In genomic region chr20:24487648-24488047, GRCh38 we compare ENCODE assay signal across 32 cellular contexts. TPM values are rescaled to one million over a fixed set of nuclear protein-coding genes. Genes with fewer than 3 reads are reported as not detected.
"Had no signal": no experiment of that assay in that cellular context is flagged by ENCODE, and none has a peak within 500 bp of the region (broad histone marks: within the 10 kb centered on the region; RNA-seq: fewer than 3 reads in every experiment).

No MANE protein-coding gene starts in this region.

- H3K4me1 ChIP-seq: SJCRH30 had no signal

- H3K27ac Mint-ChIP-seq: activated CD4-positive, alpha-beta memory T cell treated with anti-CD3 and anti-CD28 coated beads, Interleukin-2, amount 10 ng/mL, durations not matched to agents 7 days and 5 days; activated naive CD8-positive, alpha-beta T cell treated with anti-CD3 and anti-CD28 coated beads for 36 hours; activated T-cell treated with anti-CD3 and anti-CD28 coated beads, Interleukin-2, amount 50 U/mL, for 72 hours; activated T-helper 17 cell treated with anti-CD3 and anti-CD28 coated beads, Interleukin-2, amount 50 U/mL, for 72 hours had no signal

- H3K27me3 ChIP-seq: cardiac muscle cell, SJCRH30 had no signal

- H3K4me3 Mint-ChIP-seq: activated CD4-positive, alpha-beta memory T cell treated with anti-CD3 and anti-CD28 coated beads, Interleukin-2, amount 10 ng/mL, durations not matched to agents 7 days and 5 days; activated naive CD8-positive, alpha-beta T cell treated with anti-CD3 and anti-CD28 coated beads for 36 hours; activated T-cell treated with anti-CD3 and anti-CD28 coated beads, Interleukin-2, amount 50 U/mL, for 72 hours; activated T-helper 17 cell treated with anti-CD3 and anti-CD28 coated beads, Interleukin-2, amount 50 U/mL, for 72 hours had no signal

- ATAC-seq: activated T-cell treated with anti-CD3 and anti-CD28 coated beads, Interleukin-2, amount 50 U/mL, for 72 hours; activated T-helper 17 cell treated with anti-CD3 and anti-CD28 coated beads, Interleukin-2, amount 50 U/mL, for 72 hours; Panc1 had no signal

- H3K4me3 ChIP-seq: cardiac muscle cell, SJCRH30, SK-N-MC had no signal

- H3K36me3 ChIP-seq: cardiac muscle cell, SJCRH30 had no signal

- H3K9me3 ChIP-seq: SJCRH30 had no signal

- H3K27ac ChIP-seq: cardiac muscle cell, SJCRH30, SK-N-MC, WERI-Rb-1 had no signal

- DNase-seq: activated CD4-positive, alpha-beta memory T cell treated with anti-CD3 and anti-CD28 coated beads, Interleukin-2, amount 10 ng/mL, durations not matched to agents 7 days and 5 days; activated CD4-positive, alpha-beta T cell treated with anti-CD3 and anti-CD28 coated beads for 1 hour; activated CD4-positive, alpha-beta T cell treated with anti-CD3 and anti-CD28 coated beads for 48 hours; activated CD4-positive, CD25-positive, alpha-beta regulatory T cell; activated CD8-positive, alpha-beta memory T cell treated with anti-CD3 and anti-CD28 coated beads for 24 hours; activated effector memory CD4-positive, alpha-beta T cell treated with anti-CD3 and anti-CD28 coated beads, Interleukin-2, amount 50 U/mL, for 16 hours; activated naive CD4-positive, alpha-beta T cell; activated naive CD4-positive, alpha-beta T cell treated with anti-CD3 and anti-CD28 coated beads, Interleukin-2, amount 50 U/mL, for 16 hours; activated naive CD8-positive, alpha-beta T cell treated with anti-CD3 and anti-CD28 coated beads for 36 hours; activated T-cell treated with anti-CD3 and anti-CD28 coated beads, Interleukin-2, amount 50 U/mL, for 1 hour; activated T-cell treated with anti-CD3 and anti-CD28 coated beads, Interleukin-2, amount 50 U/mL, for 72 hours; amniotic stem cell; Karpas-422; KBM-7; NCI-H1436 treated with DMSO at 0.1 percent for 48 hours; NCI-H1694 treated with DMSO at 0.1 percent for 48 hours; NCI-H2081; NCI-H2171 treated with DMSO at 0.1 percent for 48 hours; NCI-H2227 treated with DMSO at 0.1 percent for 48 hours; NCI-H446; NCI-H510A treated with DMSO at 0.1 percent for 48 hours; NCI-H526 treated with DMSO at 0.1 percent for 48 hours; SJCRH30; T1000; WERI-Rb-1 had no signal

- H3K4me1 Mint-ChIP-seq: activated CD4-positive, alpha-beta memory T cell treated with anti-CD3 and anti-CD28 coated beads, Interleukin-2, amount 10 ng/mL, durations not matched to agents 7 days and 5 days; activated naive CD8-positive, alpha-beta T cell treated with anti-CD3 and anti-CD28 coated beads for 36 hours; activated T-helper 17 cell treated with anti-CD3 and anti-CD28 coated beads, Interleukin-2, amount 50 U/mL, for 72 hours had no signal

- H3K27me3 Mint-ChIP-seq: activated CD4-positive, alpha-beta memory T cell treated with anti-CD3 and anti-CD28 coated beads, Interleukin-2, amount 10 ng/mL, durations not matched to agents 7 days and 5 days; activated naive CD8-positive, alpha-beta T cell treated with anti-CD3 and anti-CD28 coated beads for 36 hours; activated T-helper 17 cell treated with anti-CD3 and anti-CD28 coated beads, Interleukin-2, amount 50 U/mL, for 72 hours had no signal

- H3K36me3 Mint-ChIP-seq: activated naive CD8-positive, alpha-beta T cell treated with anti-CD3 and anti-CD28 coated beads for 36 hours had no signal

- H3K9me3 Mint-ChIP-seq: activated CD4-positive, alpha-beta memory T cell treated with anti-CD3 and anti-CD28 coated beads, Interleukin-2, amount 10 ng/mL, durations not matched to agents 7 days and 5 days; activated naive CD8-positive, alpha-beta T cell treated with anti-CD3 and anti-CD28 coated beads for 36 hours; activated T-cell treated with anti-CD3 and anti-CD28 coated beads, Interleukin-2, amount 50 U/mL, for 72 hours; activated T-helper 17 cell treated with anti-CD3 and anti-CD28 coated beads, Interleukin-2, amount 50 U/mL, for 72 hours had no signal

RNA-seq across cellular contexts. Expression of gene SYNDIG1, which starts 18.2 kb away (rescaled TPM):
- total RNA-seq: activated CD4-positive, alpha-beta memory T cell treated with anti-CD3 and anti-CD28 coated beads, Interleukin-2, amount 10 ng/mL, durations not matched to agents 7 days and 5 days; activated naive CD8-positive, alpha-beta T cell treated with anti-CD3 and anti-CD28 coated beads for 36 hours; activated T-cell treated with anti-CD3 and anti-CD28 coated beads, Interleukin-2, amount 50 U/mL, for 72 hours; activated T-helper 17 cell treated with anti-CD3 and anti-CD28 coated beads, Interleukin-2, amount 50 U/mL, for 72 hours; MCF 10A; SJCRH30; T-helper 1 cell treated with Interleukin-12 subunit alpha and Interleukin-12 subunit beta and Interleukin-4 antibody, amounts not matched to agents 30 ng/mL and 1 ng/mL, for 36 hours; T-helper 2 cell treated with Interferon-gamma antibody and Interleukin-4, amounts not matched to agents 100 ng/mL and 5 ng/mL, for 36 hours had no signal
